21 cellular contexts compared by ENCODE assay signal in the genomic region with DNA sequence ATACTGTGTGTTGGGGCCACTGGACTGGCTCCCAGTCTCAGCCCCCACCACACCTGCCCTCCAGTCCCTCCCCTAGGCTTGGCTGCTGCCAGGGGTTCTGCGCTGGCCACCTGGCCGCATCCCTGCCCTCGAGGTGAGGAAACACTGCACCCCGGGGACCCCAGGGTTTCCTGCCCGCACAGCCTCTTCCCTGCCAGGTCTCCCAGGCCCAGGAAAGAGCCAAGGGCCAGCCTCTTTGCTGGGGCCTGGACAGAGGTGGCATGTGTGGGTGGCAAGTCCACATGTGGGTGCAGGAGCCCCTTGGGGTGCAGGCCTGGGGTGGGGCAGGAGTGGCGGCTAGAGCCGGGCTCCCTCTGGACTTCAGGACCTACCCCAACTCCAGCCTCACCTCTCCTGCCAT. TPM values are rescaled to one million over a fixed set of nuclear protein-coding genes. Genes with fewer than 3 reads are reported as not detected.
A peak's percentile ranks its signal among the peaks of the same experiment; 100 is the strongest.
DNase-seq lines count a peak whose midpoint lies in the region; ATAC-seq, FAIRE-seq and TF ChIP-seq lines count a peak whose summit lies in the region.
"Had no signal": no experiment of that assay in that cellular context is flagged by ENCODE, and none has a peak within 500 bp of the region (broad histone marks: within the 10 kb centered on the region; RNA-seq: fewer than 3 reads in every experiment).

No MANE protein-coding gene starts in this region.

- TF ChIP-seq CTCF in chondrocyte (IDR thresholded peaks at IDR 0.05) (no peak), liver (IDR thresholded peaks at IDR 0.05; ENCODE audit: low read depth, low read length, missing input control) (no peak), upper lobe of left lung (IDR thresholded peaks at IDR 0.05) (no peak)

- no peak for TF ChIP-seq RAD21 in liver (IDR thresholded peaks at IDR 0.05)

- no peak for TF ChIP-seq POLR2A in upper lobe of left lung (IDR thresholded peaks at IDR 0.05)
- TF ChIP-seq POLR2A in GM12891 (IDR thresholded peaks at IDR 0.05; ENCODE audit: low read depth, low read length), result no peak

- no peak for FAIRE-seq in GM12891 (lab: Jason Lieb, UNC)

- H3K4me3 ChIP-seq in HUES6 (ENCODE audit: low read depth, low read length), result no peak overlapping the region
- no peak overlapping the region for H3K4me3 ChIP-seq in liver (ENCODE audit: low read depth in 1 of 3, low read length in 3 of 3)
- H3K4me3 ChIP-seq in upper lobe of left lung, result no peak overlapping the region
- H3K4me3 ChIP-seq: esophagus muscularis mucosa, lung had no signal

- H3K9me3 ChIP-seq in HUES6 (ENCODE audit: control insufficient read depth, insufficient read depth, low read depth, low read length) (no peaks in the 10 kb centered on the region), liver (ENCODE audit: control insufficient read depth in 4 of 4, low read length in 3 of 4) (no peaks in the 10 kb centered on the region), upper lobe of left lung (no peaks in the 10 kb centered on the region)
- H3K9me3 ChIP-seq: esophagus muscularis mucosa had no signal

- H3K4me1 ChIP-seq in HUES6 (ENCODE audit: control insufficient read depth, insufficient read depth, low read length) (peaks cover 44% of the 10 kb centered on the region), liver (ENCODE audit: control insufficient read depth in 4 of 4, insufficient read depth in 4 of 4, low read length in 3 of 4) (peaks cover 24 to 74% (median 55%) of the 10 kb centered on the region in 4 donors), upper lobe of left lung (peaks cover 28 to 75% (median 47%) of the 10 kb centered on the region in 4 donors)

- ATAC-seq in upper lobe of left lung (ENCODE audit: low FRiP score in 2 of 2) (no peak), GM19035 (IDR thresholded peaks at IDR 0.05; ENCODE audit: unreplicated experiment) (no peak)
- ATAC-seq: stimulated activated naive CD8-positive, alpha-beta T cell treated with anti-CD3 and anti-CD28 coated beads, Interleukin-15, amount 100 ng/mL, for 72 hours; T-cell had no signal

- no peaks in the 10 kb centered on the region for H3K9me3 Mint-ChIP-seq in chondrocyte (ENCODE audit: low read depth)
- H3K9me3 Mint-ChIP-seq: activated CD4-positive, alpha-beta memory T cell treated with anti-CD3 and anti-CD28 coated beads for 36 hours; activated naive CD4-positive, alpha-beta T cell treated with anti-CD3 and anti-CD28 coated beads, Interleukin-2, amount 50 U/mL, for 24 hours; CD4-positive, CD25-positive, alpha-beta regulatory T cell; naive B cell; stimulated activated naive CD8-positive, alpha-beta T cell treated with anti-CD3 and anti-CD28 coated beads, Interleukin-15, amount 100 ng/mL, for 72 hours; T-cell had no signal

- H3K36me3 ChIP-seq in HUES6 (ENCODE audit: control insufficient read depth, insufficient read depth, low read length) (peaks cover 6% of the 10 kb centered on the region; the same call in 1 of the 2 replicates), liver (ENCODE audit: control insufficient read depth in 4 of 4, insufficient read depth in 3 of 4, low read depth in 1 of 4, low read length in 3 of 4) (peaks cover 0 to 2% (median 0%) of the 10 kb centered on the region in 4 donors), upper lobe of left lung (no peaks in the 10 kb centered on the region)

- H3K9ac ChIP-seq in HUES6 (ENCODE audit: low read length), result no peak overlapping the region
- H3K9ac ChIP-seq in liver (ENCODE audit: low read depth in 1 of 2, low read length in 2 of 2), result no peak overlapping the region

- H3K27me3 ChIP-seq in HUES6 (ENCODE audit: control insufficient read depth, insufficient read depth, low read length) (peaks cover 5% of the 10 kb centered on the region; the same call in 1 of the 2 replicates), liver (ENCODE audit: control insufficient read depth in 4 of 4, insufficient read depth in 4 of 4, low read length in 3 of 4) (no peaks in the 10 kb centered on the region), upper lobe of left lung (peaks cover 0 to 20% (median 10%) of the 10 kb centered on the region in 4 donors)

- WGBS in liver, result 67% methylated on average over 7 of the region's 7 CpGs
- 70 to 75% methylated on average over 4 to 7 of the region's 7 CpGs for WGBS in upper lobe of left lung, 2 donors

- H3K27ac ChIP-seq in HUES6 (ENCODE audit: low read depth, low read length) (0 out of 2 replicates have a peak overlapping the region, but pooled peaks have one; percentile 15), liver (ENCODE audit: low read depth in 1 of 2, low read length in 2 of 2) (peak overlapping the region; percentile 17 to 96), upper lobe of left lung (peak overlapping the region; percentile 42 to 86 (median 56))

- H3K36me3 Mint-ChIP-seq in chondrocyte (ENCODE audit: low read depth), result no peaks in the 10 kb centered on the region
- H3K36me3 Mint-ChIP-seq: activated CD4-positive, alpha-beta memory T cell treated with anti-CD3 and anti-CD28 coated beads for 36 hours; activated naive CD4-positive, alpha-beta T cell treated with anti-CD3 and anti-CD28 coated beads, Interleukin-2, amount 50 U/mL, for 24 hours; brain; CD4-positive, CD25-positive, alpha-beta regulatory T cell; naive B cell; T-cell had no signal

- DNase-seq in chondrocyte (ENCODE audit: low spot score), result peak; percentile 83
- DNase-seq in upper lobe of left lung, result no peak
- no peak for DNase-seq in activated CD4-positive, alpha-beta T cell treated with anti-CD3 and anti-CD28 coated beads, Interleukin-2, amount 50 U/mL, for 1 hour
- no peak for DNase-seq in GM12891 (ENCODE audit: insufficient read length, low spot score)
- DNase-seq: activated CD4-positive, alpha-beta memory T cell treated with anti-CD3 and anti-CD28 coated beads for 36 hours; activated T-cell treated with anti-CD3 and anti-CD28 coated beads, Interleukin-2, amount 50 U/mL, for 1 hour; CD4-positive, CD25-positive, alpha-beta regulatory T cell; DMS79; MM.1S; naive B cell; NCI-H1694; NCI-H2227 treated with DMSO at 0.1 percent for 48 hours; stimulated activated naive CD8-positive, alpha-beta T cell treated with anti-CD3 and anti-CD28 coated beads, Interleukin-15, amount 100 ng/mL, for 72 hours; T-cell had no signal

- no peak for TF ChIP-seq EP300 in upper lobe of left lung (IDR thresholded peaks at IDR 0.05)

- peaks cover 44% of the 10 kb centered on the region for H3K4me1 Mint-ChIP-seq in chondrocyte (ENCODE audit: low read depth)

- H3K4me3 Mint-ChIP-seq in chondrocyte (ENCODE audit: unreplicated experiment), result no peak overlapping the region
- H3K4me3 Mint-ChIP-seq: activated naive CD4-positive, alpha-beta T cell treated with anti-CD3 and anti-CD28 coated beads, Interleukin-2, amount 50 U/mL, for 24 hours; brain; stimulated activated naive CD8-positive, alpha-beta T cell treated with anti-CD3 and anti-CD28 coated beads, Interleukin-15, amount 100 ng/mL, for 72 hours had no signal

- no peak overlapping the region for H3K27ac Mint-ChIP-seq in chondrocyte (ENCODE audit: unreplicated experiment)
- H3K27ac Mint-ChIP-seq: activated CD4-positive, alpha-beta memory T cell treated with anti-CD3 and anti-CD28 coated beads for 36 hours; activated naive CD4-positive, alpha-beta T cell treated with anti-CD3 and anti-CD28 coated beads, Interleukin-2, amount 50 U/mL, for 24 hours; brain; CD4-positive, CD25-positive, alpha-beta regulatory T cell; naive B cell; stimulated activated naive CD8-positive, alpha-beta T cell treated with anti-CD3 and anti-CD28 coated beads, Interleukin-15, amount 100 ng/mL, for 72 hours; T-cell had no signal

- H3K27me3 Mint-ChIP-seq in chondrocyte (ENCODE audit: low read depth), result no peaks in the 10 kb centered on the region
- H3K27me3 Mint-ChIP-seq: activated naive CD4-positive, alpha-beta T cell treated with anti-CD3 and anti-CD28 coated beads, Interleukin-2, amount 50 U/mL, for 24 hours had no signal

TF ChIP-seq in liver, 16 proteins besides CTCF, POLR2A, EP300 and RAD21 (continues in another document):
- no peak for TF ChIP-seq EGR1 (IDR thresholded peaks at IDR 0.05; ENCODE audit: low read depth in 2 of 2)
- no peak for TF ChIP-seq NR2F2 (IDR thresholded peaks at IDR 0.05)

TF ChIP-seq in GM12891, 5 proteins besides CTCF, POLR2A, EP300 and RAD21:
- TF ChIP-seq SPI1 (IDR thresholded peaks at IDR 0.05; ENCODE audit: low read depth, low read length) (no peak), POU2F2 (IDR thresholded peaks at IDR 0.05; ENCODE audit: low read depth, low read length) (no peak)

RNA-seq across cellular contexts. Expression of a gene that starts 2.5 kb away (rescaled TPM):
- total RNA-seq in chondrocyte (17.2 to 51.6 TPM (median 45.7 TPM) in 3 replicates), liver (100 to 1,000 TPM in 1 of 2 donors, 10 to 100 TPM in 1; 24.4 to 138 TPM), upper lobe of left lung (100 to 1,000 TPM; 120 to 497 (median 199) TPM)
- 10 to 100 TPM; 62.2 to 63.2 TPM for polyA plus RNA-seq in liver
- polyA plus RNA-seq in GM12891 (2012; ENCODE audit: low read depth, missing spikeins), result 11.6 TPM

RNA-seq across cellular contexts. Expression of a gene that starts 12.9 kb away (rescaled TPM):
- 16.9 to 31.3 TPM (median 20.3 TPM) in 3 replicates for total RNA-seq in chondrocyte
- total RNA-seq in liver, result 10 to 100 TPM in 1 of 2 donors, 1 to 10 TPM in 1; 5.1 to 11.1 TPM
- 10 to 100 TPM in 1 of 2 donors, 1 to 10 TPM in 1; 5.3 to 12.4 TPM for polyA plus RNA-seq in liver
- total RNA-seq in upper lobe of left lung, result 10 to 100 TPM; 28.6 to 62.9 (median 36.1) TPM
- polyA plus RNA-seq in GM12891 (2012; ENCODE audit: low read depth, missing spikeins), result 16.4 TPM

RNA-seq across cellular contexts. Expression of a gene that starts 13.5 kb away (rescaled TPM):
- total RNA-seq in chondrocyte, result 67.6 to 70.4 TPM (median 67.9 TPM) in 3 replicates
- 10 to 100 TPM in 1 of 2 donors, 1 to 10 TPM in 1; 9.6 to 11.4 TPM for total RNA-seq in liver
- polyA plus RNA-seq in liver, result 10 to 100 TPM in 1 of 2 donors, 1 to 10 TPM in 1; 7.0 to 10.5 TPM
- 10 to 100 TPM; 23.9 to 87.3 (median 35.6) TPM for total RNA-seq in upper lobe of left lung
- 21.8 TPM for polyA plus RNA-seq in GM12891 (2012; ENCODE audit: low read depth, missing spikeins)

RNA-seq across cellular contexts. Expression of a gene that starts 38.8 kb away (rescaled TPM):
- total RNA-seq in chondrocyte (128 to 227 TPM (median 151 TPM) in 3 replicates), liver (100 to 1,000 TPM in 1 of 2 donors, 10 to 100 TPM in 1; 72.5 to 181 TPM), upper lobe of left lung (100 to 1,000 TPM; 163 to 313 (median 217) TPM)
- polyA plus RNA-seq in liver, result 100 to 1,000 TPM; 123 to 133 TPM
- polyA plus RNA-seq in GM12891 (2012; ENCODE audit: low read depth, missing spikeins), result 131 TPM
